In genomic region chrX:1912193-1912592, GRCh38 we compare ENCODE assay signal across 27 cellular contexts.
"Had no signal": no experiment of that assay in that cellular context is flagged by ENCODE, and none has a peak within 500 bp of the region (broad histone marks: within the 10 kb centered on the region; RNA-seq: fewer than 3 reads in every experiment).

No MANE protein-coding gene starts in this region.

- DNase-seq: dorsolateral prefrontal cortex; effector CD8-positive, alpha-beta T cell; endodermal cell; foreskin keratinocyte; heart left ventricle; kidney; mammary epithelial cell; mesendoderm; midbrain; naive thymus-derived CD4-positive, alpha-beta T cell; right lobe of liver; stimulated activated CD4-positive, alpha-beta T cell treated with anti-CD3 and anti-CD28 coated beads, Interleukin-2, amount 100 ng/mL, for 24 hours; stimulated activated CD4-positive, alpha-beta T cell treated with anti-CD3 and anti-CD28 coated beads, Interleukin-4, amount 100 ng/mL, for 24 hours; stimulated activated naive CD4-positive, alpha-beta T cell treated with Interleukin-2 at 50 U/mL for 16 hours; stomach; upper lobe of left lung; uterus had no signal

- H3K79me2 ChIP-seq: hepatocyte, parathyroid adenoma had no signal

- H3K9ac ChIP-seq: neural progenitor cell, parathyroid adenoma had no signal

- H3K27me3 ChIP-seq: foreskin keratinocyte, gastroesophageal sphincter, hepatocyte, right lobe of liver, stomach, tibial artery, upper lobe of left lung, uterus had no signal

- H2AFZ ChIP-seq: hepatocyte, neural progenitor cell, parathyroid adenoma had no signal

- H3K4me1 ChIP-seq: esophagus muscularis mucosa, foreskin keratinocyte, gastroesophageal sphincter, heart left ventricle, neural progenitor cell, parathyroid adenoma, right lobe of liver, stomach, tibial artery, upper lobe of left lung, uterus had no signal

- H3K27ac ChIP-seq: dorsolateral prefrontal cortex, epithelial cell of prostate, esophagus muscularis mucosa, foreskin keratinocyte, gastroesophageal sphincter, heart left ventricle, hepatocyte, neural progenitor cell, parathyroid adenoma, right lobe of liver, stomach, tibial artery, upper lobe of left lung, uterus had no signal

- ATAC-seq: foreskin keratinocyte; gastroesophageal sphincter; heart left ventricle; left lobe of liver; naive thymus-derived CD4-positive, alpha-beta T cell; right lobe of liver; stimulated activated effector memory CD8-positive, alpha-beta T cell treated with anti-CD3 and anti-CD28 coated beads, Interleukin-12 subunit alpha, Interleukin-12 subunit beta, amount 100 ng/mL, for 72 hours had no signal

- H3K9me3 ChIP-seq: right lobe of liver, upper lobe of left lung, uterus had no signal

- H3K4me2 ChIP-seq: hepatocyte, neural progenitor cell had no signal

- FAIRE-seq: colon, kidney had no signal

- H3K4me3 ChIP-seq: dorsolateral prefrontal cortex, esophagus muscularis mucosa, gastroesophageal sphincter, heart left ventricle, hepatocyte, neural progenitor cell, right lobe of liver, stomach, tibial artery, upper lobe of left lung, uterus had no signal

- H3K36me3 ChIP-seq: esophagus muscularis mucosa, gastroesophageal sphincter, heart left ventricle, neural progenitor cell, right lobe of liver, stomach, tibial artery, upper lobe of left lung, uterus had no signal
